ENCODE assay signal across 17 cellular contexts in the genomic region with DNA sequence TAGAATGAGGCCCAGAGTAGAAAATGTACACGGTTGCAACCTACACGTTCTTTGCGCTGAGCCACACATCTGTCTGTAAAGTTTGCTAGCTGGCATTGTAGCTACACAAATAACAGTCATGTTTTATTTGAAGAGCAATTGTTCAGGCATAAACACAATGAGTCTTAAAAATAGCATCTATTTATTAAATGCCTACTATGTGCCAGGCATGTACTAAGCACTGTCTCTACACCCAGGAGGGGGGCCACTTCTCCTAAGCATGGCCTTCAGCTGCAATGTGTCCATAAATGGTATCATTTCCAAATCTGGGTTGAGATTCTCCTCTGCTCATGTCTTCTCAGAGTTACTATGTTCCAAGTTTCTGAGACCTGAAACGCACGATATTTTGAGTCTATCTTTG.
"Had no signal": no experiment of that assay in that cellular context is flagged by ENCODE, and none has a peak within 500 bp of the region (broad histone marks: within the 10 kb centered on the region; RNA-seq: fewer than 3 reads in every experiment).

No MANE protein-coding gene starts in this region.

- H3K27ac Mint-ChIP-seq: activated CD4-positive, alpha-beta T cell treated with anti-CD3 and anti-CD28 coated beads, Interleukin-2, amount 10 ng/mL, durations not matched to agents 24 days and 14 days; activated naive CD8-positive, alpha-beta T cell; effector memory CD8-positive, alpha-beta T cell; stimulated activated naive B cell treated with anti-CD40 and anti-IgM and Interleukin-4, amounts not matched to agents 10 μg/mL and 1 μg/mL and 100 μg/mL, for 72 hours; T-helper 1 cell treated with Interleukin-12 subunit alpha and Interleukin-12 subunit beta and Interleukin-4 antibody, amounts not matched to agents 30 μg/mL and 1 μg/mL, for 36 hours had no signal

- H3K36me3 ChIP-seq: brain microvascular endothelial cell, left lung, tibial nerve had no signal

- H3K9me3 Mint-ChIP-seq: activated CD4-positive, alpha-beta T cell treated with anti-CD3 and anti-CD28 coated beads, Interleukin-2, amount 10 ng/mL, durations not matched to agents 24 days and 14 days; T-helper 1 cell treated with Interleukin-12 subunit alpha and Interleukin-12 subunit beta and Interleukin-4 antibody, amounts not matched to agents 30 μg/mL and 1 μg/mL, for 36 hours had no signal

- H3K4me3 Mint-ChIP-seq: activated CD4-positive, alpha-beta T cell treated with anti-CD3 and anti-CD28 coated beads, Interleukin-2, amount 10 ng/mL, durations not matched to agents 24 days and 14 days; activated naive CD8-positive, alpha-beta T cell; effector memory CD8-positive, alpha-beta T cell; stimulated activated naive B cell treated with anti-CD40 and anti-IgM and Interleukin-4, amounts not matched to agents 10 μg/mL and 1 μg/mL and 100 μg/mL, for 72 hours; T-helper 1 cell treated with Interleukin-12 subunit alpha and Interleukin-12 subunit beta and Interleukin-4 antibody, amounts not matched to agents 30 μg/mL and 1 μg/mL, for 36 hours had no signal

- H3K4me3 ChIP-seq: hepatocyte, left lung, tibial nerve had no signal

- H3K27me3 ChIP-seq: brain microvascular endothelial cell, left lung, tibial nerve had no signal

- H3K9me3 ChIP-seq: left lung had no signal

- H3K36me3 Mint-ChIP-seq: activated naive CD8-positive, alpha-beta T cell; stimulated activated naive B cell treated with anti-CD40 and anti-IgM and Interleukin-4, amounts not matched to agents 10 μg/mL and 1 μg/mL and 100 μg/mL, for 72 hours had no signal

- DNase-seq: activated CD4-positive, alpha-beta T cell treated with anti-CD3 and anti-CD28 coated beads, Interleukin-2, amount 10 ng/mL, durations not matched to agents 24 days and 14 days; activated CD4-positive, CD25-positive, alpha-beta regulatory T cell; activated gamma-delta T cell treated with Interleukin-2 at 50 U/mL for 16 hours; brain microvascular endothelial cell; cerebellar nuclear complex; dermis blood vessel endothelial cell; effector memory CD8-positive, alpha-beta T cell; islet precursor cell; left lung; mesendoderm; stimulated activated CD4-positive, alpha-beta T cell treated with anti-CD3 and anti-CD28 coated beads, Interleukin-4, amount 100 ng/mL, for 1 hour; stimulated activated naive B cell treated with anti-CD40 and anti-IgM and Interleukin-4, amounts not matched to agents 10 μg/mL and 1 μg/mL and 100 μg/mL, for 72 hours had no signal

- H3K27me3 Mint-ChIP-seq: activated CD4-positive, alpha-beta T cell treated with anti-CD3 and anti-CD28 coated beads, Interleukin-2, amount 10 ng/mL, durations not matched to agents 24 days and 14 days had no signal

- ATAC-seq: effector memory CD8-positive, alpha-beta T cell; stimulated activated naive B cell treated with anti-CD40 and anti-IgM and Interleukin-4, amounts not matched to agents 10 μg/mL and 1 μg/mL and 100 μg/mL, for 72 hours had no signal

- H3K27ac ChIP-seq: brain microvascular endothelial cell, epithelial cell of prostate, hepatocyte, tibial nerve had no signal

- H3K4me1 Mint-ChIP-seq: activated CD4-positive, alpha-beta T cell treated with anti-CD3 and anti-CD28 coated beads, Interleukin-2, amount 10 ng/mL, durations not matched to agents 24 days and 14 days; stimulated activated naive B cell treated with anti-CD40 and anti-IgM and Interleukin-4, amounts not matched to agents 10 μg/mL and 1 μg/mL and 100 μg/mL, for 72 hours had no signal
